Comparison of ENCODE assay signal across 22 cellular contexts in genomic region chr18:75818336-75818735, GRCh38.
DNase-seq lines count a peak whose midpoint lies in the region; TF ChIP-seq lines count a peak whose summit lies in the region.
"Had no signal": no experiment of that assay in that cellular context is flagged by ENCODE, and none has a peak within 500 bp of the region (broad histone marks: within the 10 kb centered on the region; RNA-seq: fewer than 3 reads in every experiment).

No MANE protein-coding gene starts in this region.

- H3K9me3 ChIP-seq in hepatocyte (ENCODE audit: low read depth) (no peaks in the 10 kb centered on the region), BE2C (no peaks in the 10 kb centered on the region)
- H3K9me3 ChIP-seq: A549, BLaER1 had no signal

- TF ChIP-seq CTCF in hepatocyte (IDR thresholded peaks at IDR 0.05; ENCODE audit: poor library complexity) (no peak), BE2C (IDR thresholded peaks at IDR 0.05; ENCODE audit: low read depth, low read length) (no peak), lower leg skin (IDR thresholded peaks at IDR 0.05) (no peak)

- no peak overlapping the region for H3K27ac ChIP-seq in hepatocyte
- peak overlapping the region; percentile 59 for H3K27ac ChIP-seq in rectal smooth muscle tissue (ENCODE audit: low read depth, low read length)
- H3K27ac ChIP-seq: 22Rv1, A549, BLaER1, HL-60 had no signal

- DNase-seq in NCI-H524 (lab: John Stamatoyannopoulos, UW) (peak; percentile 12 to 74), NCI-H82 (lab: John Stamatoyannopoulos, UW) (peak; percentile 69), hepatocyte (ENCODE audit: low spot score) (no peak), NCI-H128 (lab: John Stamatoyannopoulos, UW; ENCODE audit: unreplicated experiment) (no peak), COR-L47 (lab: John Stamatoyannopoulos, UW) (no peak), BE2C (no peak), lower leg skin (ENCODE audit: low spot score in 2 of 2) (no peak)
- DNase-seq: AML-193; Calu3; CD4-positive, alpha-beta memory T cell; DMS53; DND-41; EL; GOT3; H7; HFFc6 had no signal

- no peak overlapping the region for H3K4me2 ChIP-seq in hepatocyte
- H3K4me2 ChIP-seq: A549, BLaER1 had no signal

- no peak for TF ChIP-seq POLR2A in lower leg skin (IDR thresholded peaks at IDR 0.05)

- H3K9me2 ChIP-seq in hepatocyte (replicated peaks; ENCODE audit: insufficient read depth) = no peaks in the 10 kb centered on the region

- H2AFZ ChIP-seq in hepatocyte = peak overlapping the region; percentile 20

- H3K4me1 ChIP-seq in hepatocyte (ENCODE audit: insufficient read depth) = peaks cover 12% of the 10 kb centered on the region
- peaks cover 13% of the 10 kb centered on the region for H3K4me1 ChIP-seq in rectal smooth muscle tissue (ENCODE audit: control insufficient read depth, insufficient read depth, low read length)
- H3K4me1 ChIP-seq in BE2C = no peaks in the 10 kb centered on the region
- H3K4me1 ChIP-seq: A549, BLaER1 had no signal

- intact Hi-C loops in lower leg skin (cut with DNase I; ENCODE audit: low total_unique reads) = loop anchor here (10.0 kb wide), 1 partner anchor 734 kb away; no protein-coding TSS in a partner anchor

- H3K27me3 ChIP-seq in hepatocyte (no peaks in the 10 kb centered on the region), rectal smooth muscle tissue (ENCODE audit: control insufficient read depth, insufficient read depth, low read length) (no peaks in the 10 kb centered on the region), BE2C (no peaks in the 10 kb centered on the region)
- H3K27me3 ChIP-seq: BLaER1 had no signal

- 58% methylated on average over 5 of the region's 5 CpGs for WGBS in hepatocyte (ENCODE audit: low lambda C conversion rate, missing lambda C conversion rate)
- WGBS in lower leg skin, 2 donors = 72 to 81% methylated on average over 5 of the region's 5 CpGs

- no peaks in the 10 kb centered on the region for H3K36me3 ChIP-seq in hepatocyte (replicated peaks; ENCODE audit: insufficient read depth, low read depth)
- no peaks in the 10 kb centered on the region for H3K36me3 ChIP-seq in rectal smooth muscle tissue (ENCODE audit: control insufficient read depth, insufficient read depth, low read length)
- no peaks in the 10 kb centered on the region for H3K36me3 ChIP-seq in BE2C
- H3K36me3 ChIP-seq: BLaER1 had no signal

- H4K20me1 ChIP-seq in hepatocyte (ENCODE audit: insufficient read depth, poor library complexity, severe bottlenecking) = no peaks in the 10 kb centered on the region
- H4K20me1 ChIP-seq: BLaER1 had no signal

- H3K4me3 ChIP-seq in hepatocyte = no peak overlapping the region
- no peak overlapping the region for H3K4me3 ChIP-seq in rectal smooth muscle tissue (ENCODE audit: low read length)
- no peak overlapping the region for H3K4me3 ChIP-seq in BE2C (ENCODE audit: low read depth, low read length)
- H3K4me3 ChIP-seq in lower leg skin (ENCODE audit: low read depth, poor library complexity, severe bottlenecking) = no peak overlapping the region
- H3K4me3 ChIP-seq: A549, BLaER1, GM12878 had no signal

- H3K9ac ChIP-seq in rectal smooth muscle tissue (ENCODE audit: low read length) = no peak overlapping the region
- H3K9ac ChIP-seq: BLaER1 had no signal

- H3K79me2 ChIP-seq in hepatocyte = no peaks in the 10 kb centered on the region

Comparison
In these comparisons a context has a peak if more than half of its experiments do, and no peak if none do; other contexts are left out.
1. DNase-seq: peak in NCI-H524 (2 of 2) and NCI-H82 (single experiment); none in hepatocyte (single experiment), NCI-H128 (single experiment), COR-L47 (single experiment), BE2C (single experiment) and lower leg skin (0 of 2).